10 cellular contexts compared by ENCODE assay signal in the genomic region with DNA sequence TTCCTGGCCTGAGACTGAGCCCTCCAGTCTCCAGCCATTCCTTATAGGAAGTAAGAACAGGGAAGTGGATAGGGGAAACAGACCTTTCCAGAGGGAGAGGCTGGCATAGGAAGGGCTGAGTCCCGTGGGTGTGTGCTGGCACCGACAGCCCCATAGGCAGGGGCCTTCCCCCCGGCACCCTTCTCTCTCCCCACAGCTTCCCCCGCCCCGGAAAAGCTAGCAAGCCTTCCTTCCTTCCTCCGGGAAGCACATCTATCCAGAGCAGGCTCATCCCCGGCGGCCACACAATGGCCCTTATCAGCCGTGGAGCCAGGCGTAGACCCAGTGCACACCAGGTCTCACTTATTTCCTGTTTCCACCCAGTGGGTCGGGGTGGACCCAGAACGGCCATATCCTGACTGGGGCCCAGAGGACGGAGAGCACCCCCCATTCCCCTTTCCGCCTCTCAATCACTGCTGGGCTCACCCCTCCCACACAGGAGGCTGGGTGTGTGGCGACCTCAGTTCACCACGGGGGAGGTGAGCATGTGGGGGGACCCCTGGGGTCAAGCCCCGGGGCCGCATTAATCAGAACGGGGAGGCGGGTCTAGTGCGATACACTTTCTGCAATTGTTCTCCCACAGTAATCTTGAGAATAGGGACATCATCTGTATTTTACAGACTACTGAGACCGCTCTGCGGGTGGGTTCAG. TPM values are rescaled to one million over a fixed set of nuclear protein-coding genes. Genes with fewer than 3 reads are reported as not detected.
A peak's percentile ranks its signal among the peaks of the same experiment; 100 is the strongest.
DNase-seq lines count a peak whose midpoint lies in the region; ATAC-seq and TF ChIP-seq lines count a peak whose summit lies in the region.
"Had no signal": no experiment of that assay in that cellular context is flagged by ENCODE, and none has a peak within 500 bp of the region (broad histone marks: within the 10 kb centered on the region; RNA-seq: fewer than 3 reads in every experiment).

No MANE protein-coding gene starts in this region.

- peak overlapping the region; percentile 77 for H3K27ac ChIP-seq in muscle layer of colon (ENCODE audit: low read depth, low read length)
- peak overlapping the region; percentile 93 to 99 (median 97) for H3K27ac ChIP-seq in tibial nerve
- H3K27ac ChIP-seq: KMS-11 had no signal

- H3K4me3 Mint-ChIP-seq in activated T-cell treated with anti-CD3 and anti-CD28 coated beads, Interleukin-2, amount 50 U/mL, for 4 hours: peak overlapping the region; percentile 60
- H3K4me3 Mint-ChIP-seq in activated T-cell treated with anti-CD3 and anti-CD28 coated beads, Interleukin-2, amount 50 U/mL, for 24 hours: no peak overlapping the region
- H3K4me3 Mint-ChIP-seq in effector memory CD8-positive, alpha-beta T cell: peak overlapping the region; percentile 20 to 88

- no peak overlapping the region for H3K27ac Mint-ChIP-seq in activated T-cell treated with anti-CD3 and anti-CD28 coated beads, Interleukin-2, amount 50 U/mL, for 24 hours
- H3K27ac Mint-ChIP-seq in effector memory CD8-positive, alpha-beta T cell: peak overlapping the region in 1 of 2 donors; percentile 82

- no peak for TF ChIP-seq POLR2A in tibial nerve (IDR thresholded peaks at IDR 0.05)

- H3K4me3 ChIP-seq in muscle layer of colon (ENCODE audit: low read depth in 1 of 2, low read length in 2 of 2): no peak overlapping the region
- peak overlapping the region in 1 of 4 donors; percentile 83 for H3K4me3 ChIP-seq in tibial nerve

- H3K9me3 Mint-ChIP-seq in activated T-cell treated with anti-CD3 and anti-CD28 coated beads, Interleukin-2, amount 50 U/mL, for 4 hours: no peaks in the 10 kb centered on the region
- no peaks in the 10 kb centered on the region for H3K9me3 Mint-ChIP-seq in activated T-cell treated with anti-CD3 and anti-CD28 coated beads, Interleukin-2, amount 50 U/mL, for 24 hours
- H3K9me3 Mint-ChIP-seq in effector memory CD8-positive, alpha-beta T cell: no peaks in the 10 kb centered on the region

- H3K9ac ChIP-seq in muscle layer of colon (ENCODE audit: low read length): no peak overlapping the region
- H3K9ac ChIP-seq: KMS-11 had no signal

- peaks cover 28% of the 10 kb centered on the region for H3K4me1 Mint-ChIP-seq in activated T-cell treated with anti-CD3 and anti-CD28 coated beads, Interleukin-2, amount 50 U/mL, for 4 hours (ENCODE audit: low read depth)
- peaks cover 24% of the 10 kb centered on the region for H3K4me1 Mint-ChIP-seq in activated T-cell treated with anti-CD3 and anti-CD28 coated beads, Interleukin-2, amount 50 U/mL, for 24 hours (ENCODE audit: low read depth)
- peaks cover 15 to 16% of the 10 kb centered on the region in 2 donors for H3K4me1 Mint-ChIP-seq in effector memory CD8-positive, alpha-beta T cell (ENCODE audit: low read depth in 2 of 2)

- no peaks in the 10 kb centered on the region for H3K27me3 Mint-ChIP-seq in activated T-cell treated with anti-CD3 and anti-CD28 coated beads, Interleukin-2, amount 50 U/mL, for 4 hours (ENCODE audit: low read depth)
- H3K27me3 Mint-ChIP-seq in activated T-cell treated with anti-CD3 and anti-CD28 coated beads, Interleukin-2, amount 50 U/mL, for 24 hours: peaks cover 4% of the 10 kb centered on the region
- H3K27me3 Mint-ChIP-seq in effector memory CD8-positive, alpha-beta T cell: no peaks in the 10 kb centered on the region

- ATAC-seq in activated T-cell treated with anti-CD3 and anti-CD28 coated beads, Interleukin-2, amount 50 U/mL, for 4 hours: no peak
- no peak for ATAC-seq in effector memory CD8-positive, alpha-beta T cell (replicated peaks)

- H3K27me3 ChIP-seq in muscle layer of colon (ENCODE audit: control insufficient read depth in 1 of 2, insufficient read depth in 2 of 2, low read length in 2 of 2): no peaks in the 10 kb centered on the region
- H3K27me3 ChIP-seq in tibial nerve: no peaks in the 10 kb centered on the region

- DNase-seq in activated T-cell treated with anti-CD3 and anti-CD28 coated beads, Interleukin-2, amount 50 U/mL, for 4 hours: no peak
- DNase-seq in activated T-cell treated with anti-CD3 and anti-CD28 coated beads, Interleukin-2, amount 50 U/mL, for 24 hours: no peak
- DNase-seq in effector memory CD8-positive, alpha-beta T cell: no peak
- DNase-seq in tibial nerve (ENCODE audit: low spot score in 2 of 2): no peak
- DNase-seq in amniotic stem cell (lab: John Stamatoyannopoulos, UW): no peak
- no peak for DNase-seq in stimulated activated naive CD4-positive, alpha-beta T cell treated with Interleukin-2 at 50 U/mL for 16 hours (lab: John Stamatoyannopoulos, UW)
- no peak for DNase-seq in AG20443 (ENCODE audit: low spot score)
- DNase-seq: NCI-H510A treated with DMSO at 0.1 percent for 48 hours had no signal

- 34 to 35% methylated on average over 12 to 23 of the region's 23 CpGs for WGBS in tibial nerve, 2 donors

- no peak for TF ChIP-seq CTCF in tibial nerve (IDR thresholded peaks at IDR 0.05)

- peaks cover 72% of the 10 kb centered on the region for H3K4me1 ChIP-seq in muscle layer of colon (ENCODE audit: insufficient read depth, low read length)
- peaks cover 0 to 75% (median 50%) of the 10 kb centered on the region in 4 donors for H3K4me1 ChIP-seq in tibial nerve

- H3K36me3 ChIP-seq in muscle layer of colon (ENCODE audit: insufficient read depth, low read length) (peaks cover 26% of the 10 kb centered on the region), tibial nerve (peaks cover 0 to 40% (median 0%) of the 10 kb centered on the region in 3 donors)

- H3K9me3 ChIP-seq in muscle layer of colon (ENCODE audit: low read length) (no peaks in the 10 kb centered on the region), tibial nerve (no peaks in the 10 kb centered on the region)

- H3K36me3 Mint-ChIP-seq in activated T-cell treated with anti-CD3 and anti-CD28 coated beads, Interleukin-2, amount 50 U/mL, for 4 hours (ENCODE audit: insufficient read depth): peaks cover 3% of the 10 kb centered on the region
- H3K36me3 Mint-ChIP-seq in activated T-cell treated with anti-CD3 and anti-CD28 coated beads, Interleukin-2, amount 50 U/mL, for 24 hours (ENCODE audit: low read depth): peaks cover 22% of the 10 kb centered on the region
- peaks cover 35% of the 10 kb centered on the region for H3K36me3 Mint-ChIP-seq in effector memory CD8-positive, alpha-beta T cell (ENCODE audit: insufficient read depth)

- TF ChIP-seq EP300 in tibial nerve (IDR thresholded peaks at IDR 0.05): no peak

RNA-seq across cellular contexts. Expression of gene MYO1C, which starts 0.9 kb away (rescaled TPM):
- 10 to 100 TPM; 16.7 to 34.5 (median 18.3) TPM for total RNA-seq in activated T-cell treated with anti-CD3 and anti-CD28 coated beads, Interleukin-2, amount 50 U/mL, for 4 hours
- total RNA-seq in tibial nerve: 100 to 1,000 TPM; 184 to 305 (median 226) TPM

RNA-seq across cellular contexts. Expression of gene INPP5K, which starts 23.0 kb away (rescaled TPM):
- total RNA-seq in activated T-cell treated with anti-CD3 and anti-CD28 coated beads, Interleukin-2, amount 50 U/mL, for 4 hours: 10 to 100 TPM; 21.6 to 30.0 (median 22.8) TPM
- total RNA-seq in tibial nerve: 100 to 1,000 TPM in 2 of 4 donors, 10 to 100 TPM in 2; 67.9 to 110 (median 95.2) TPM

RNA-seq across cellular contexts. Expression of gene CRK, which starts 37.4 kb away (rescaled TPM):
- total RNA-seq in activated T-cell treated with anti-CD3 and anti-CD28 coated beads, Interleukin-2, amount 50 U/mL, for 4 hours: 10 to 100 TPM; 21.0 to 22.4 (median 22.0) TPM
- 10 to 100 TPM; 65.1 to 72.0 (median 70.0) TPM for total RNA-seq in tibial nerve

Comparison
In these comparisons a context has a peak if more than half of its experiments do, and no peak if none do; other contexts are left out.
1. RNA of gene MYO1C, which starts 0.9 kb away (total RNA-seq): 184 to 305 TPM in tibial nerve; 16.7 to 34.5 TPM in activated T-cell treated with anti-CD3 and anti-CD28 coated beads, Interleukin-2, amount 50 U/mL, for 4 hours; every median in the first group is over 4 times any median in the second.